Comparison of ENCODE assay signal across 8 cellular contexts in the genomic region with DNA sequence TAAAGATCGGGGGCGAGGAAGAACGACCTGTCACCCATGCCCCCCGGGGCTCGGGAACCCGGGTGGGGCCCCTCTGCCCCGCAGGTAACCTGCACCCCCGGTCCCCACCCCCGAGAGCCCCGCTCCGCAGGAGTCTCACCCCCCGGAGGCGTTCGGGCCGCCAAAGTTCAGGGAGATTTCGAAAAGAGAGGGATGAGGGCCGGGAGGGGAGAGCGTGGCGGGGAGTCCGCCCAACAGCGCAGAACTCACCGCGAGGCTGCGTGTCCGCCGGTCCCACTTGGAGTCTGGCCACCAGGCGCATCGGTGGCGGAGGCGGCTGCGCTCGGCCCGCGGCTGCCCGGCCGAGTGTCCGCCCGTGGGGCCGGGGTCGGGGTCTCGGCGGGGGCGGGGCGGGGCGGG. TPM values are rescaled to one million over a fixed set of nuclear protein-coding genes. Genes with fewer than 3 reads are reported as not detected.
A peak's percentile ranks its signal among the peaks of the same experiment; 100 is the strongest.
DNase-seq lines count a peak whose midpoint lies in the region; ATAC-seq, FAIRE-seq and TF ChIP-seq lines count a peak whose summit lies in the region.

A gene (minus strand): TSS at position 347 of the 399 bp plus-strand sequence. CDS start 2,447 bp downstream, outside the sequence.

- ATAC-seq in GM18498 (IDR thresholded peaks at IDR 0.05; ENCODE audit: unreplicated experiment) = peak; percentile 20
- peak; percentile 5 for ATAC-seq in HG03103 (IDR thresholded peaks at IDR 0.05; ENCODE audit: low read depth, unreplicated experiment)
- no peak for ATAC-seq in lung (ENCODE audit: insufficient read depth, low FRiP score)

- no peak for DNase-seq in AG04450 (ENCODE audit: low read depth, low spot score)
- peak; percentile 23 for DNase-seq in SK-MEL-5 (ENCODE audit: low read depth, low spot score)
- DNase-seq in dermis blood vessel endothelial cell = peak; percentile 54
- DNase-seq in lung (ENCODE audit: low spot score) = no peak
- no peak for DNase-seq in transverse colon
- no peak for DNase-seq in GM19239 (ENCODE audit: insufficient read length, low spot score)

- intact Hi-C loops in transverse colon (cut with DNase I; ENCODE audit: low total_unique reads) = loop anchor here (2.0 kb wide), 1 partner anchor 58 kb away; no protein-coding TSS in a partner anchor

- TF ChIP-seq EP300 in transverse colon (IDR thresholded peaks at IDR 0.05; ENCODE audit: low read depth) = no peak

- H3K27ac ChIP-seq in AG04450 (ENCODE audit: low read depth, low read length) (peak within 1 kb of the TSS; percentile 68), lung (ENCODE audit: low read depth in 1 of 2, low read length in 1 of 2) (peak within 1 kb of the TSS; percentile 67 to 93), transverse colon (peak within 1 kb of the TSS; percentile 87 to 96 (median 95))

- CTCF ChIA-PET in AG04450 (lab: Charles Lee) = no interaction called here

- 0 to 2% methylated on average over 22 to 45 of the region's 45 CpGs for WGBS in lung, 2 donors
- 0% methylated on average over 19 of the region's 45 CpGs; no CpG with 5 or more reads in 1 of the 2 donors for WGBS in transverse colon (ENCODE audit: low coverage in 1 of 2), 2 donors

- H3K9me3 ChIP-seq in AG04450 (ENCODE audit: control insufficient read depth, insufficient read depth, low read length) (no peaks in the 10 kb centered on the region; the same call in 1 of the 2 replicates), lung (ENCODE audit: control insufficient read depth in 2 of 2, insufficient read depth in 1 of 2, low read length in 1 of 2) (no peaks in the 10 kb centered on the region), transverse colon (no peaks in the 10 kb centered on the region)

- H3K27me3 ChIP-seq in AG04450 (ENCODE audit: control insufficient read depth, insufficient read depth, low read length) = no peaks in the 10 kb centered on the region
- H3K27me3 ChIP-seq in lung (ENCODE audit: control insufficient read depth, insufficient read depth) = no peaks in the 10 kb centered on the region
- no peaks in the 10 kb centered on the region for H3K27me3 ChIP-seq in transverse colon

- peaks cover 0 to 8% of the 10 kb centered on the region in 2 donors for H3K36me3 ChIP-seq in lung (ENCODE audit: control insufficient read depth in 2 of 2, insufficient read depth in 2 of 2, low read length in 2 of 2)
- H3K36me3 ChIP-seq in transverse colon = no peaks in the 10 kb centered on the region

- TF ChIP-seq POLR2A in transverse colon (IDR thresholded peaks at IDR 0.05) = no peak

- POLR2A ChIA-PET in AG04450 (lab: Yijun Ruan, JAX) = interaction anchor here (1.5 to 1.9 kb wide), 2 partner anchors 9 kb away, joined by 3 to 6 read pairs; no protein-coding TSS in a partner anchor

- H3K4me3 ChIP-seq in AG04450 (ENCODE audit: low read depth, low read length) = peak within 1 kb of the TSS; percentile 76
- H3K4me3 ChIP-seq in lung = peak within 1 kb of the TSS; percentile 52
- H3K4me3 ChIP-seq in transverse colon = peak within 1 kb of the TSS; percentile 63 to 78 (median 68)

- no peak for FAIRE-seq in GM19239 (lab: Jason Lieb, UNC)

- TF ChIP-seq CTCF in AG04450 (IDR thresholded peaks at IDR 0.05; ENCODE audit: low read depth, low read length) (no peak), lung (IDR thresholded peaks at IDR 0.05; ENCODE audit: control extremely low read depth, extremely low read depth) (no peak), transverse colon (IDR thresholded peaks at IDR 0.05) (no peak)

- H3K4me1 ChIP-seq in lung (ENCODE audit: control insufficient read depth in 2 of 2, insufficient read depth in 2 of 2, low read length in 2 of 2) (peaks cover 0 to 4% of the 10 kb centered on the region in 2 donors), transverse colon (peaks cover 3 to 26% (median 18%) of the 10 kb centered on the region in 4 donors)

- in situ Hi-C loops in SK-MEL-5 (cut with HindIII; ENCODE audit: low pct_unique_long_range_greater_than_20kb, low sequenced_read_pairs) = no loop called here
- in situ Hi-C loops in transverse colon (cut with MboI; ENCODE audit: low pct_ligation_motif_present in 1 of 4, low pct_unique_long_range_greater_than_20kb in 1 of 4, low sequenced_read_pairs in 3 of 4) = no loop called here

RNA-seq across cellular contexts. Expression of the gene that starts here (rescaled TPM):
- 20.4 and 30.5 TPM in 2 replicates for polyA plus RNA-seq in AG04450 (2011; rRNA removed)
- polyA minus RNA-seq in AG04450 (2011; rRNA and poly(A)+ RNA removed) = 37.0 and 56.0 TPM in 2 replicates
- 19.0 and 23.9 TPM in 2 replicates for total RNA-seq in SK-MEL-5 (2014; rRNA removed; shearing (Covaris generic))
- polyA plus RNA-seq in SK-MEL-5 (2015; cell fraction: cytosol; rRNA removed) = 41.7 and 51.7 TPM in 2 replicates
- polyA plus RNA-seq in SK-MEL-5 (2015; cell fraction: nucleus; rRNA removed) = 36.1 and 85.7 TPM in 2 replicates
- 20.4 and 81.7 TPM in 2 replicates for total RNA-seq in dermis blood vessel endothelial cell
- 10 to 100 TPM; 21.8 to 25.1 TPM for total RNA-seq in lung
- polyA plus RNA-seq in lung = 10 to 100 TPM; 20.3 to 21.6 TPM
- total RNA-seq in transverse colon = 10 to 100 TPM in 2 of 4 donors, 1 to 10 TPM in 2; 6.7 to 11.1 (median 9.3) TPM

Comparison
In these comparisons a context has a peak if more than half of its experiments do, and no peak if none do; other contexts are left out.
1. DNase-seq: peak in SK-MEL-5 (single experiment) and dermis blood vessel endothelial cell (single experiment); none in AG04450 (single experiment), lung (single experiment), transverse colon (single experiment) and GM19239 (single experiment).
2. Peak in every context shown above with its lines, with median percentiles within 50 percentile points of each other: H3K27ac ChIP-seq and H3K4me3 ChIP-seq.